ENCODE assay signal across 1 cellular context in genomic region chr6:13357551-13358075, GRCh38.
TF ChIP-seq lines count a peak whose summit lies in the region.

No MANE protein-coding gene starts in this region.

TF ChIP-seq in H1, 55 proteins besides CTCF, POLR2A, EP300 and RAD21:
- peak; percentile 43; the same call in 1 of the 2 replicates for TF ChIP-seq CREB1 (IDR thresholded peaks at IDR 0.05)
- TF ChIP-seq BRCA1 (IDR thresholded peaks at IDR 0.05; ENCODE audit: low read depth, low read length): no peak
- peak; percentile 34; the same call in 1 of the 2 replicates for TF ChIP-seq MAFK (IDR thresholded peaks at IDR 0.05; ENCODE audit: low read depth, low read length)
- peak; percentile 53 for TF ChIP-seq BACH1 (IDR thresholded peaks at IDR 0.05; ENCODE audit: low read length)
- TF ChIP-seq SIN3A (conservative IDR thresholded peaks at IDR 0.05 in 1 of 2, IDR thresholded peaks at IDR 0.05 in 1 of 2; ENCODE audit: low read depth in 1 of 2, low read length in 2 of 2): peak in 1 of 2 experiments; percentile 69; a peak in 1 of 4 replicates
